22 cellular contexts compared by ENCODE assay signal in genomic region chr4:84875636-84876371, GRCh38.
DNase-seq lines count a peak whose midpoint lies in the region; ATAC-seq and TF ChIP-seq lines count a peak whose summit lies in the region.
"Had no signal": no experiment of that assay in that cellular context is flagged by ENCODE, and none has a peak within 500 bp of the region (broad histone marks: within the 10 kb centered on the region; RNA-seq: fewer than 3 reads in every experiment).

No MANE protein-coding gene starts in this region.

- no peak overlapping the region for H3K9ac ChIP-seq in mesenchymal stem cell (ENCODE audit: low read length)
- H3K9ac ChIP-seq: BLaER1 treated with 17β-estradiol and CSF1 and Interleukin-3, amounts not matched to agents 10 nM and 100 nM had no signal

- H3K4me1 Mint-ChIP-seq in T-helper 17 cell = no peaks in the 10 kb centered on the region
- no peaks in the 10 kb centered on the region for H3K4me1 Mint-ChIP-seq in activated CD4-positive, alpha-beta T cell treated with anti-CD3 and anti-CD28 coated beads, Interleukin-2, amount 10 ng/mL, durations not matched to agents 24 days and 14 days

- H3K27me3 Mint-ChIP-seq in T-helper 17 cell = no peaks in the 10 kb centered on the region
- no peaks in the 10 kb centered on the region for H3K27me3 Mint-ChIP-seq in activated CD4-positive, alpha-beta T cell treated with anti-CD3 and anti-CD28 coated beads, Interleukin-2, amount 10 ng/mL, durations not matched to agents 24 days and 14 days

- no peak overlapping the region for H3K4me3 Mint-ChIP-seq in T-helper 17 cell
- H3K4me3 Mint-ChIP-seq in activated CD4-positive, alpha-beta T cell treated with anti-CD3 and anti-CD28 coated beads, Interleukin-2, amount 10 ng/mL, durations not matched to agents 24 days and 14 days = no peak overlapping the region
- H3K4me3 Mint-ChIP-seq: CD8-positive, alpha-beta T cell had no signal

- H3K4ac ChIP-seq in mesenchymal stem cell (ENCODE audit: low read depth in 1 of 2, low read length in 2 of 2) = no peak overlapping the region

- no peak overlapping the region for H3K23ac ChIP-seq in mesenchymal stem cell (ENCODE audit: low read length in 2 of 2)

- H3K14ac ChIP-seq in mesenchymal stem cell (ENCODE audit: low read length in 2 of 2) = no peak overlapping the region

- H3K27ac ChIP-seq in mesenchymal stem cell (ENCODE audit: low read length, poor library complexity, severe bottlenecking) = no peak overlapping the region
- H3K27ac ChIP-seq in SJCRH30 = no peak overlapping the region
- H3K27ac ChIP-seq: BLaER1 treated with 17β-estradiol and CSF1 and Interleukin-3, amounts not matched to agents 10 nM and 100 nM had no signal

- DNase-seq in CMK (ENCODE audit: low read depth) (peak; percentile 4), T-helper 17 cell (no peak), cardiac fibroblast (ENCODE audit: low read depth in 2 of 2) (peak; percentile 51 to 54), mesenchymal stem cell (peak; percentile 65), SJCRH30 (no peak), NCI-H2107 treated with DMSO at 0.1 percent for 48 hours (lab: John Stamatoyannopoulos, UW; ENCODE audit: unreplicated experiment) (no peak)
- no peak for DNase-seq in activated CD4-positive, alpha-beta T cell treated with anti-CD3 and anti-CD28 coated beads, Interleukin-2, amount 10 ng/mL, durations not matched to agents 24 days and 14 days
- DNase-seq: CD8-positive, alpha-beta T cell; DMS53; EL; GOT3; KG1; NCI-H1105 treated with DMSO at 0.1 percent for 48 hours; NCI-H1694 treated with DMSO at 0.1 percent for 48 hours; NCI-H2107; NCI-H226; NCI-H524 had no signal

- peaks cover 3 to 7% of the 10 kb centered on the region in 2 experiments for H3K36me3 ChIP-seq in mesenchymal stem cell (ENCODE audit: control insufficient read depth in 1 of 2, insufficient read depth in 2 of 2, low read depth in 1 of 2, low read length in 2 of 2)
- peaks cover 16% of the 10 kb centered on the region for H3K36me3 ChIP-seq in SJCRH30
- H3K36me3 ChIP-seq: SJSA1 had no signal

- H3K4me3 ChIP-seq in cardiac fibroblast (replicated peaks in 1 of 2; ENCODE audit: low read depth in 2 of 2, low read length in 2 of 2) = no peak overlapping the region
- no peak overlapping the region for H3K4me3 ChIP-seq in mesenchymal stem cell (ENCODE audit: insufficient read depth in 1 of 2, low read depth in 1 of 2, low read length in 2 of 2)
- H3K4me3 ChIP-seq in SJCRH30 = no peak overlapping the region
- H3K4me3 ChIP-seq: BLaER1 treated with 17β-estradiol and CSF1 and Interleukin-3, amounts not matched to agents 10 nM and 100 nM; GM12878; SJSA1 had no signal

- intact Hi-C loops in activated CD4-positive, alpha-beta T cell treated with anti-CD3 and anti-CD28 coated beads, Interleukin-2, amount 10 ng/mL, durations not matched to agents 24 days and 14 days (cut with micrococcal nuclease) = no loop called here

- no peak overlapping the region for H2BK5ac ChIP-seq in mesenchymal stem cell (ENCODE audit: low read depth, low read length, poor library complexity, severe bottlenecking)

- H2BK120ac ChIP-seq in mesenchymal stem cell (ENCODE audit: low read depth, low read length) = no peak overlapping the region

- no peaks in the 10 kb centered on the region for H3K9me3 Mint-ChIP-seq in activated CD4-positive, alpha-beta T cell treated with anti-CD3 and anti-CD28 coated beads, Interleukin-2, amount 10 ng/mL, durations not matched to agents 24 days and 14 days
- H3K9me3 Mint-ChIP-seq: CD8-positive, alpha-beta T cell had no signal

- no peak overlapping the region for H3K18ac ChIP-seq in mesenchymal stem cell (ENCODE audit: low read depth in 1 of 2, low read length in 2 of 2)

- no peak overlapping the region for H4K91ac ChIP-seq in mesenchymal stem cell (ENCODE audit: low read length)

- ATAC-seq in T-helper 17 cell (no peak), GM21723 (IDR thresholded peaks at IDR 0.05; ENCODE audit: unreplicated experiment) (no peak)
- ATAC-seq: CD8-positive, alpha-beta T cell; GM12878; HCT116 had no signal

- no peak overlapping the region for H2AK5ac ChIP-seq in mesenchymal stem cell (ENCODE audit: low read length, severe bottlenecking)

- H2BK12ac ChIP-seq in mesenchymal stem cell (ENCODE audit: low read length in 2 of 2) = no peak overlapping the region

- H2AFZ ChIP-seq in mesenchymal stem cell (ENCODE audit: low read depth, low read length) = no peak overlapping the region

- peak overlapping the region; percentile 21 for H3K27ac Mint-ChIP-seq in T-helper 17 cell
- no peak overlapping the region for H3K27ac Mint-ChIP-seq in activated CD4-positive, alpha-beta T cell treated with anti-CD3 and anti-CD28 coated beads, Interleukin-2, amount 10 ng/mL, durations not matched to agents 24 days and 14 days
- H3K27ac Mint-ChIP-seq: CD8-positive, alpha-beta T cell had no signal

- H2BK15ac ChIP-seq in mesenchymal stem cell (ENCODE audit: low read depth, poor library complexity, severe bottlenecking) = no peak overlapping the region

- H3K36me3 Mint-ChIP-seq in T-helper 17 cell (ENCODE audit: low read depth) = no peaks in the 10 kb centered on the region
- no peaks in the 10 kb centered on the region for H3K36me3 Mint-ChIP-seq in activated CD4-positive, alpha-beta T cell treated with anti-CD3 and anti-CD28 coated beads, Interleukin-2, amount 10 ng/mL, durations not matched to agents 24 days and 14 days (ENCODE audit: low read depth)
- H3K36me3 Mint-ChIP-seq: CD8-positive, alpha-beta T cell had no signal

- H3K27me3 ChIP-seq in mesenchymal stem cell (ENCODE audit: control insufficient read depth in 1 of 2, insufficient read depth in 1 of 2, low read length in 2 of 2) = no peaks in the 10 kb centered on the region
- no peaks in the 10 kb centered on the region for H3K27me3 ChIP-seq in SJCRH30
- H3K27me3 ChIP-seq: BLaER1 treated with 17β-estradiol and CSF1 and Interleukin-3, amounts not matched to agents 10 nM and 100 nM; SJSA1 had no signal

- H3K9me3 ChIP-seq in T-helper 17 cell (ENCODE audit: control insufficient read depth, low read length, poor library complexity, severe bottlenecking) = no peaks in the 10 kb centered on the region
- no peaks in the 10 kb centered on the region for H3K9me3 ChIP-seq in mesenchymal stem cell (ENCODE audit: control insufficient read depth, low read length)
- H3K9me3 ChIP-seq in SJCRH30 (replicated peaks) = no peaks in the 10 kb centered on the region
- H3K9me3 ChIP-seq: BLaER1 treated with 17β-estradiol and CSF1 and Interleukin-3, amounts not matched to agents 10 nM and 100 nM; SJSA1 had no signal

- TF ChIP-seq CTCF in cardiac fibroblast (IDR thresholded peaks at IDR 0.05; ENCODE audit: low read depth, low read length) = no peak

- H3K4me1 ChIP-seq in mesenchymal stem cell (ENCODE audit: control insufficient read depth, insufficient read depth, low read depth, low read length) (peaks cover 5% of the 10 kb centered on the region), SJCRH30 (peaks cover 18% of the 10 kb centered on the region)

- no peak overlapping the region for H3K4me2 ChIP-seq in mesenchymal stem cell (ENCODE audit: low read length, poor library complexity, severe bottlenecking)
- H3K4me2 ChIP-seq: BLaER1 treated with 17β-estradiol and CSF1 and Interleukin-3, amounts not matched to agents 10 nM and 100 nM had no signal

- H4K8ac ChIP-seq in mesenchymal stem cell (ENCODE audit: low read length) = no peak overlapping the region

- 93% methylated on average over 3 of the region's 4 CpGs for WGBS in mesenchymal stem cell

- H3K79me1 ChIP-seq in mesenchymal stem cell (replicated peaks; ENCODE audit: low read length, poor library complexity, severe bottlenecking) = peaks cover 18% of the 10 kb centered on the region

Comparison
In these comparisons a context has a peak if more than half of its experiments do, and no peak if none do; other contexts are left out.
1. DNase-seq: peak in CMK (single experiment), cardiac fibroblast (2 of 2) and mesenchymal stem cell (single experiment); none in T-helper 17 cell (0 of 3), activated CD4-positive, alpha-beta T cell treated with anti-CD3 and anti-CD28 coated beads, Interleukin-2, amount 10 ng/mL, durations not matched to agents 24 days and 14 days (single experiment), SJCRH30 (0 of 2) and NCI-H2107 treated with DMSO at 0.1 percent for 48 hours (single experiment).